25 cellular contexts compared by ENCODE assay signal in genomic region chr20:13284830-13285229, GRCh38.
A peak's percentile ranks its signal among the peaks of the same experiment; 100 is the strongest.
DNase-seq lines count a peak whose midpoint lies in the region; ATAC-seq, FAIRE-seq and TF ChIP-seq lines count a peak whose summit lies in the region.
"Had no signal": no experiment of that assay in that cellular context is flagged by ENCODE, and none has a peak within 500 bp of the region (broad histone marks: within the 10 kb centered on the region; RNA-seq: fewer than 3 reads in every experiment).

No MANE protein-coding gene starts in this region.

- H3K9me3 Mint-ChIP-seq in WTC11 (peaks cover 9% of the 10 kb centered on the region), natural killer cell (no peaks in the 10 kb centered on the region)

- H3K4me3 ChIP-seq in HEK293 (ENCODE audit: low read depth, low read length) (no peak overlapping the region), bronchial epithelial cell (ENCODE audit: low read depth, low read length) (no peak overlapping the region), keratinocyte (ENCODE audit: control insufficient read depth in 2 of 3, extremely low read depth in 1 of 3, insufficient read depth in 2 of 3, low read depth in 1 of 3, low read length in 3 of 3) (no peak overlapping the region)
- H3K4me3 ChIP-seq: BLaER1 had no signal

- H3K27ac ChIP-seq in HEK293 (ENCODE audit: extremely low read depth, low read depth, low read length) = no peak overlapping the region
- peak overlapping the region; percentile 78 for H3K27ac ChIP-seq in keratinocyte (ENCODE audit: control insufficient read depth, insufficient read depth, low read length)
- H3K27ac ChIP-seq: BLaER1 had no signal

- H3K4me3 Mint-ChIP-seq in WTC11 (no peak overlapping the region), natural killer cell (no peak overlapping the region)
- H3K4me3 Mint-ChIP-seq: CD4-positive, CD25-positive, alpha-beta regulatory T cell; HFFc6 had no signal

- H3K36me3 Mint-ChIP-seq in WTC11 (no peaks in the 10 kb centered on the region), natural killer cell (no peaks in the 10 kb centered on the region)
- H3K36me3 Mint-ChIP-seq: CD4-positive, CD25-positive, alpha-beta regulatory T cell had no signal

- H3K27me3 Mint-ChIP-seq in WTC11 (ENCODE audit: low read depth) (no peaks in the 10 kb centered on the region), natural killer cell (ENCODE audit: low read depth in 2 of 2) (peaks cover 0 to 4% of the 10 kb centered on the region in 2 donors)
- H3K27me3 Mint-ChIP-seq: CD4-positive, CD25-positive, alpha-beta regulatory T cell had no signal

- DNase-seq in RPMI7951 (ENCODE audit: low read depth) (peak; percentile 33), bronchial epithelial cell (ENCODE audit: low read depth) (peak; percentile 64), keratinocyte (ENCODE audit: low read depth, low spot score) (no peak), WTC11 (ENCODE audit: low spot score) (no peak), natural killer cell (no peak), NCI-H510A treated with DMSO at 0.1 percent for 48 hours (lab: John Stamatoyannopoulos, UW) (no peak)
- DNase-seq: CD4-positive, CD25-positive, alpha-beta regulatory T cell; DMS53; H7; HFFc6; Kasumi-1; NCI-H1105 treated with DMSO at 0.1 percent for 48 hours; NCI-H146; NCI-H1930; NCI-H2107; NCI-H524 treated with DMSO at 0.1 percent for 48 hours; SK-N-SH; SW 1271 had no signal

- H3K36me3 ChIP-seq in HEK293 (ENCODE audit: control insufficient read depth in 2 of 2, insufficient read depth in 1 of 2, low read length in 2 of 2) (no peaks in the 10 kb centered on the region), bronchial epithelial cell (ENCODE audit: control insufficient read depth, insufficient read depth, low read length) (no peaks in the 10 kb centered on the region), keratinocyte (ENCODE audit: control insufficient read depth in 2 of 2, extremely low read depth in 1 of 2, insufficient read depth in 2 of 2, low read length in 2 of 2) (no peaks in the 10 kb centered on the region)
- H3K36me3 ChIP-seq: BLaER1 had no signal

- H3K27me3 ChIP-seq in bronchial epithelial cell (ENCODE audit: control insufficient read depth, insufficient read depth, low read length) (no peaks in the 10 kb centered on the region), keratinocyte (ENCODE audit: control insufficient read depth, extremely low read depth, insufficient read depth, low read length) (no peaks in the 10 kb centered on the region)
- H3K27me3 ChIP-seq: BLaER1 had no signal

- POLR2A ChIA-PET in HEK293 (lab: Yijun Ruan, JAX) (no interaction called here), WTC11 (lab: Charles Lee) (no interaction called here)

- TF ChIP-seq CTCF in HEK293 (tag by site-specific recombination; IDR thresholded peaks at IDR 0.05) (no peak), bronchial epithelial cell (IDR thresholded peaks at IDR 0.05; ENCODE audit: insufficient read depth, low read length, severe bottlenecking) (no peak), keratinocyte (optimal IDR thresholded peaks at IDR 0.05 in 1 of 3, IDR thresholded peaks at IDR 0.05 in 1 of 3, conservative IDR thresholded peaks at IDR 0.05 in 1 of 3; ENCODE audit: extremely low read depth in 1 of 3, insufficient read depth in 2 of 3, low read length in 3 of 3) (no peak), WTC11 (IDR thresholded peaks at IDR 0.05) (no peak), natural killer cell (IDR thresholded peaks at IDR 0.05) (no peak)

- no peaks in the 10 kb centered on the region for H3K79me2 ChIP-seq in keratinocyte (ENCODE audit: control insufficient read depth, insufficient read depth, low read length)

- intact Hi-C loops in natural killer cell (cut with micrococcal nuclease) = no loop called here

- H3K27ac Mint-ChIP-seq in WTC11 (no peak overlapping the region), natural killer cell (no peak overlapping the region)
- H3K27ac Mint-ChIP-seq: CD4-positive, CD25-positive, alpha-beta regulatory T cell; HFFc6 had no signal

- no peak for FAIRE-seq in bronchial epithelial cell (lab: Jason Lieb, UNC)
- peak; percentile 39 for FAIRE-seq in keratinocyte (lab: Jason Lieb, UNC)
- FAIRE-seq: D721Med, G401.6, HepG2 had no signal

- dilution Hi-C loops in keratinocyte (cut with MboI; ENCODE audit: extremely low pct_ligation_motif_present, low sequenced_read_pairs) = no loop called here

- H3K4me1 ChIP-seq in HEK293 (ENCODE audit: control insufficient read depth, insufficient read depth, low read length) (no peaks in the 10 kb centered on the region), keratinocyte (ENCODE audit: control insufficient read depth, extremely low read depth, insufficient read depth, low read length) (peaks cover 41% of the 10 kb centered on the region)

- H3K9me3 ChIP-seq in HEK293 (ENCODE audit: control insufficient read depth, insufficient read depth, low read depth, low read length) (no peaks in the 10 kb centered on the region), keratinocyte (ENCODE audit: control insufficient read depth, low read depth, low read length) (no peaks in the 10 kb centered on the region)
- H3K9me3 ChIP-seq: BLaER1, SK-N-SH had no signal

- H3K9me1 ChIP-seq in keratinocyte (ENCODE audit: control insufficient read depth, extremely low read depth, insufficient read depth, low read length) = no peaks in the 10 kb centered on the region

- H2AFZ ChIP-seq in keratinocyte (ENCODE audit: control insufficient read depth, low read length) = no peak overlapping the region

- H3K4me2 ChIP-seq in keratinocyte (ENCODE audit: control insufficient read depth, extremely low read depth, insufficient read depth, low read depth, low read length) = no peak overlapping the region
- H3K4me2 ChIP-seq: BLaER1, SK-N-SH had no signal

- H4K20me1 ChIP-seq in keratinocyte (ENCODE audit: control insufficient read depth, extremely low read depth, insufficient read depth, low read length) = no peaks in the 10 kb centered on the region
- H4K20me1 ChIP-seq: BLaER1 had no signal

- CTCF ChIA-PET in HEK293 (lab: Yijun Ruan, JAX) (interaction anchor here (0.7 to 1.6 kb wide), 2 partner anchors 18 to 447 kb away, joined by 3 to 9 read pairs; no protein-coding TSS in a partner anchor), WTC11 (lab: Charles Lee) (interaction anchor here (0.8 to 1.4 kb wide), 2 partner anchors 11 to 262 kb away, joined by 4 to 5 read pairs; no protein-coding TSS in a partner anchor)

- ATAC-seq in WTC11 = no peak
- no peak for ATAC-seq in natural killer cell
- no peak for ATAC-seq in HG03439 (IDR thresholded peaks at IDR 0.05; ENCODE audit: unreplicated experiment)
- ATAC-seq: HepG2, Panc1 had no signal

- H3K4me1 Mint-ChIP-seq in WTC11 = 0 out of 2 replicates have a peak, but pooled peaks cover 2% of the 10 kb centered on the region
- H3K4me1 Mint-ChIP-seq in natural killer cell = no peaks in the 10 kb centered on the region
- H3K4me1 Mint-ChIP-seq: CD4-positive, CD25-positive, alpha-beta regulatory T cell had no signal

- H3K9ac ChIP-seq in keratinocyte (ENCODE audit: control insufficient read depth, extremely low read depth, insufficient read depth, low read length) = no peak overlapping the region
- H3K9ac ChIP-seq: BLaER1, SK-N-SH had no signal

TF ChIP-seq in HEK293, 187 proteins besides CTCF, POLR2A, EP300 and RAD21 (continues in another document):
- TF ChIP-seq WT1 (tag by site-specific recombination; IDR thresholded peaks at IDR 0.05) (peak; percentile 79), ZFHX2 (tag by site-specific recombination; conservative IDR thresholded peaks at IDR 0.05) (no peak), SETDB1 (IDR thresholded peaks at IDR 0.05; ENCODE audit: insufficient read length, low read length) (peak; percentile 33), ZNF138 (tag by site-specific recombination; IDR thresholded peaks at IDR 0.05; ENCODE audit: borderline replicate concordance) (no peak), ZBTB8A (tag by site-specific recombination; IDR thresholded peaks at IDR 0.05) (no peak), ATF2 (tag by site-specific recombination; IDR thresholded peaks at IDR 0.05; ENCODE audit: low read depth) (no peak), HOXD13 (CRISPR knock-in tag; IDR thresholded peaks at IDR 0.05; ENCODE audit: borderline replicate concordance) (no peak)

TF ChIP-seq in WTC11, 78 proteins besides CTCF, POLR2A, EP300 and RAD21 (continues in another document):
- no peak for TF ChIP-seq ERG (CRISPR knock-in tag; IDR thresholded peaks at IDR 0.05)
- no peak for TF ChIP-seq MLX (CRISPR knock-in tag; IDR thresholded peaks at IDR 0.05)
- no peak for TF ChIP-seq ZBTB21 (CRISPR knock-in tag; IDR thresholded peaks at IDR 0.05; ENCODE audit: borderline replicate concordance)
- TF ChIP-seq ZNF396 (CRISPR knock-in tag; IDR thresholded peaks at IDR 0.05; ENCODE audit: borderline replicate concordance) = no peak
- no peak for TF ChIP-seq TCF7 (CRISPR knock-in tag; IDR thresholded peaks at IDR 0.05; ENCODE audit: low read depth)
- TF ChIP-seq HMGA2 (CRISPR knock-in tag; IDR thresholded peaks at IDR 0.05) = no peak
- no peak for TF ChIP-seq ZSCAN18 (CRISPR knock-in tag; IDR thresholded peaks at IDR 0.05)

Comparison
In these comparisons a context has a peak if more than half of its experiments do, and no peak if none do; other contexts are left out.
1. DNase-seq: peak in RPMI7951 (single experiment) and bronchial epithelial cell (single experiment); none in keratinocyte (single experiment), WTC11 (single experiment), natural killer cell (single experiment) and NCI-H510A treated with DMSO at 0.1 percent for 48 hours (single experiment).